In the genomic region with DNA sequence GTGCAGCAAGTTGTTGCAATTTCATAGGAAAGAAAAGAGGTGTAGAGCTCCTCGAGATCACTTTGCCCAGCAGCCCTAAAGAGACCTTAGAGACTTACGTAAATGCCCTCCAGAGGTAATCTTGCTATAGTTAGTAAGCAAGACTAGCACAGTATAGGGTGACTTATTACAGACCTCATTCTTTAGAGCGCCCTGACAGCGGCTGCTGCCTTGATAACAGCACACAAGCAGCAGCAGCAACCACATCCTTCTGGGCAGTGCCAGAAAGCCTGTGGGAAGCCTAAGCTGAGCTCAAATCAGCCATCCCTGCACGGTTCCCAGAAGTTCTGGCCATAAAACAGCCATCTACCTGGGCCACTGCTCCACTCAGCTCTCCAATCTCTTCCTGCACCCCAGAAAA, we compare ENCODE assay signal across 20 cellular contexts. TPM values are rescaled to one million over a fixed set of nuclear protein-coding genes. Genes with fewer than 3 reads are reported as not detected.
A peak's percentile ranks its signal among the peaks of the same experiment; 100 is the strongest.
DNase-seq lines count a peak whose midpoint lies in the region; ATAC-seq and TF ChIP-seq lines count a peak whose summit lies in the region.
"Had no signal": no experiment of that assay in that cellular context is flagged by ENCODE, and none has a peak within 500 bp of the region (broad histone marks: within the 10 kb centered on the region; RNA-seq: fewer than 3 reads in every experiment).

No MANE protein-coding gene starts in this region.

- H3K27ac ChIP-seq in CD8-positive, alpha-beta T cell (ENCODE audit: low read depth, low read length) = no peak overlapping the region

- no peaks in the 10 kb centered on the region for H3K27me3 Mint-ChIP-seq in CD8-positive, alpha-beta T cell (ENCODE audit: low read depth)
- H3K27me3 Mint-ChIP-seq: IgD-negative memory B cell had no signal

- no peaks in the 10 kb centered on the region for H3K9me3 ChIP-seq in CD8-positive, alpha-beta T cell (ENCODE audit: low read length)

- POLR2A ChIA-PET in CD8-positive, alpha-beta T cell (lab: Charles Lee) = no interaction called here

- TF ChIP-seq CTCF in CD8-positive, alpha-beta T cell (IDR thresholded peaks at IDR 0.05) = no peak
- TF ChIP-seq CTCF in fibroblast of pulmonary artery (IDR thresholded peaks at IDR 0.05; ENCODE audit: low read length, missing control alignments) = no peak

- no peaks in the 10 kb centered on the region for H3K4me1 ChIP-seq in CD8-positive, alpha-beta T cell (ENCODE audit: insufficient read depth, low read length)

- peaks cover 3% of the 10 kb centered on the region for H3K9me3 Mint-ChIP-seq in CD8-positive, alpha-beta T cell

- H3K27me3 ChIP-seq in CD8-positive, alpha-beta T cell (ENCODE audit: insufficient read depth, low read length) = no peaks in the 10 kb centered on the region

- peak overlapping the region; percentile 43 for H3K27ac Mint-ChIP-seq in CD8-positive, alpha-beta T cell
- H3K27ac Mint-ChIP-seq: IgD-negative memory B cell had no signal

- H3K4me3 ChIP-seq in CD8-positive, alpha-beta T cell (ENCODE audit: low read depth, low read length) = no peak overlapping the region
- H3K4me3 ChIP-seq in fibroblast of pulmonary artery (replicated peaks; ENCODE audit: low read depth, low read length) = no peak overlapping the region

- intact Hi-C loops in CD8-positive, alpha-beta T cell (cut with DNase I, micrococcal nuclease) = loop anchor here in 1 of 2 experiments (2.0 kb wide), 1 partner anchor 113 kb away; no protein-coding TSS in a partner anchor

- peaks cover 22% of the 10 kb centered on the region for H3K36me3 Mint-ChIP-seq in CD8-positive, alpha-beta T cell

- H3K4me3 Mint-ChIP-seq in CD8-positive, alpha-beta T cell = no peak overlapping the region
- H3K4me3 Mint-ChIP-seq: IgD-negative memory B cell had no signal

- DNase-seq in CD8-positive, alpha-beta T cell = no peak
- peak; percentile 15 for DNase-seq in M059J (ENCODE audit: low read depth)
- DNase-seq in amniotic epithelial cell (ENCODE audit: low read depth) = peak; percentile 61
- peak; percentile 8 for DNase-seq in fibroblast of pulmonary artery (ENCODE audit: low read depth)
- no peak for DNase-seq in HPDE6-E6E7 (ENCODE audit: extremely low spot score)
- DNase-seq: ACHN, AML-193, H7, NCI-H1105 treated with DMSO at 0.1 percent for 48 hours, NCI-H1694 treated with DMSO at 0.1 percent for 48 hours, NCI-H2107, NCI-H345, NCI-H526, SIG-M5 had no signal

- no peak for ATAC-seq in CD8-positive, alpha-beta T cell
- ATAC-seq in GM21528 (IDR thresholded peaks at IDR 0.05; ENCODE audit: low FRiP score, unreplicated experiment) = no peak
- no peak for ATAC-seq in HG03097 (IDR thresholded peaks at IDR 0.05; ENCODE audit: low FRiP score, unreplicated experiment)

- no peaks in the 10 kb centered on the region for H3K4me1 Mint-ChIP-seq in CD8-positive, alpha-beta T cell (ENCODE audit: low read depth)

- CTCF ChIA-PET in CD8-positive, alpha-beta T cell (lab: Charles Lee) = interaction anchor here (1.2 to 4.5 kb wide), 6 partner anchors 10 to 113 kb away, joined by 3 to 29 read pairs (median 4); a partner anchor contains a TSS

- peaks cover 10% of the 10 kb centered on the region for H3K36me3 ChIP-seq in CD8-positive, alpha-beta T cell (ENCODE audit: insufficient read depth, low read length)

RNA-seq across cellular contexts. Expression of a gene that starts 22.6 kb away (rescaled TPM):
- not detected for total RNA-seq in CD8-positive, alpha-beta T cell
- not detected in 2 replicates for total RNA-seq in M059J (2014; rRNA removed; shearing (Covaris generic))
- total RNA-seq: H7, LHCN-M2, RPMI7951 had no signal

RNA-seq across cellular contexts. Expression of a gene that starts 24.1 kb away (rescaled TPM):
- 100 to 1,000 TPM; 190 to 192 TPM for total RNA-seq in CD8-positive, alpha-beta T cell
- total RNA-seq in M059J (2014; rRNA removed; shearing (Covaris generic)) = 101 and 128 TPM in 2 replicates

RNA-seq across cellular contexts. Expression of a gene that starts 28.8 kb away (rescaled TPM):
- 1 to 10 TPM; 3.8 to 6.0 TPM for total RNA-seq in CD8-positive, alpha-beta T cell
- total RNA-seq in M059J (2014; rRNA removed; shearing (Covaris generic)) = 71.1 and 92.8 TPM in 2 replicates

RNA-seq across cellular contexts. Expression of a gene that starts 40.3 kb away (rescaled TPM):
- total RNA-seq in CD8-positive, alpha-beta T cell = 1 to 10 TPM in 1 of 2 experiments, under 1 TPM in 1; 0.78 to 1.4 TPM
- not detected in 2 replicates for total RNA-seq in M059J (2014; rRNA removed; shearing (Covaris generic))
- total RNA-seq: H7, LHCN-M2, OCI-LY7, RPMI7951 had no signal

Comparison
In these comparisons a context has a peak if more than half of its experiments do, and no peak if none do; other contexts are left out.
1. DNase-seq: peak in M059J (single experiment), amniotic epithelial cell (single experiment) and fibroblast of pulmonary artery (single experiment); none in CD8-positive, alpha-beta T cell (0 of 7) and HPDE6-E6E7 (single experiment).
2. RNA of a gene that starts 28.8 kb away (total RNA-seq): 71.1 to 92.8 TPM in M059J; 3.8 to 6.0 TPM in CD8-positive, alpha-beta T cell; every median in the first group is over 10 times any median in the second.